ENCODE assay signal across 28 cellular contexts in genomic region chr10:125626671-125627070, GRCh38. TPM values are rescaled to one million over a fixed set of nuclear protein-coding genes. Genes with fewer than 3 reads are reported as not detected.
"Had no signal": no experiment of that assay in that cellular context is flagged by ENCODE, and none has a peak within 500 bp of the region (broad histone marks: within the 10 kb centered on the region; RNA-seq: fewer than 3 reads in every experiment).

No MANE protein-coding gene starts in this region.

- H3K27me3 Mint-ChIP-seq: activated CD8-positive, alpha-beta memory T cell treated with anti-CD3 and anti-CD28 coated beads, Interleukin-2, amount 10 ng/mL, durations not matched to agents 7 days and 5 days had no signal

- H3K4me1 Mint-ChIP-seq: activated CD8-positive, alpha-beta memory T cell treated with anti-CD3 and anti-CD28 coated beads, Interleukin-2, amount 10 ng/mL, durations not matched to agents 7 days and 5 days; activated naive CD8-positive, alpha-beta T cell treated with anti-CD3 and anti-CD28 coated beads, Interleukin-2, amount 50 U/mL, for 24 hours; T-cell had no signal

- H3K36me3 Mint-ChIP-seq: activated CD8-positive, alpha-beta memory T cell treated with anti-CD3 and anti-CD28 coated beads, Interleukin-2, amount 10 ng/mL, durations not matched to agents 7 days and 5 days; activated naive CD4-positive, alpha-beta T cell treated with anti-CD3 and anti-CD28 coated beads, Interleukin-2, amount 50 U/mL, for 72 hours; T-cell had no signal

- DNase-seq: activated CD4-positive, alpha-beta T cell treated with anti-CD3 and anti-CD28 coated beads for 48 hours; activated CD4-positive, alpha-beta T cell treated with anti-CD3 and anti-CD28 coated beads, Interleukin-2, amount 50 U/mL, for 4 hours; activated CD4-positive, CD25-positive, alpha-beta regulatory T cell treated with anti-CD3 and anti-CD28 coated beads, Interleukin-2, amount 50 U/mL, for 72 hours; activated CD8-positive, alpha-beta memory T cell treated with anti-CD3 and anti-CD28 coated beads, Interleukin-2, amount 10 ng/mL, durations not matched to agents 7 days and 5 days; activated CD8-positive, alpha-beta T cell treated with anti-CD3 and anti-CD28 coated beads, Interleukin-2, amount 10 ng/mL, durations not matched to agents 7 days and 5 days; activated effector memory CD4-positive, alpha-beta T cell treated with Interleukin-2 at 50 U/mL for 16 hours; activated naive CD4-positive, alpha-beta T cell treated with Interleukin-2 at 50 U/mL for 16 hours; activated naive CD8-positive, alpha-beta T cell treated with anti-CD3 and anti-CD28 coated beads, Interleukin-2, amount 50 U/mL, for 24 hours; activated T-cell treated with anti-CD3 and anti-CD28 coated beads, Interleukin-2, amount 50 U/mL, for 24 hours; amniotic stem cell; body of pancreas; central memory CD4-positive, alpha-beta T cell; NCI-H1417; NCI-H1694; NCI-H446; NCI-H524 treated with DMSO at 0.1 percent for 48 hours; NCI-H748 treated with DMSO at 0.1 percent for 48 hours; SIG-M5; T-cell; T-helper 2 cell; WERI-Rb-1 had no signal

- H3K9me3 Mint-ChIP-seq: activated naive CD8-positive, alpha-beta T cell treated with anti-CD3 and anti-CD28 coated beads, Interleukin-2, amount 50 U/mL, for 24 hours; activated T-cell treated with anti-CD3 and anti-CD28 coated beads, Interleukin-2, amount 50 U/mL, for 24 hours; activated T-helper 1 cell treated with anti-CD3 and anti-CD28 coated beads, Interleukin-12 subunit alpha, Interleukin-12 subunit beta, Interleukin-2, Interleukin-4 antibody, amounts not matched to agents 30 ng/mL and 10 ng/mL and 1 ng/mL, durations not matched to agents 14 hours and 24 hours and 36 hours; T-cell had no signal

- ATAC-seq: activated CD8-positive, alpha-beta memory T cell treated with anti-CD3 and anti-CD28 coated beads, Interleukin-2, amount 10 ng/mL, durations not matched to agents 7 days and 5 days; activated CD8-positive, alpha-beta T cell treated with anti-CD3 and anti-CD28 coated beads, Interleukin-2, amount 10 ng/mL, durations not matched to agents 7 days and 5 days; activated naive CD4-positive, alpha-beta T cell treated with anti-CD3 and anti-CD28 coated beads, Interleukin-2, amount 50 U/mL, for 72 hours; activated naive CD8-positive, alpha-beta T cell treated with anti-CD3 and anti-CD28 coated beads, Interleukin-2, amount 50 U/mL, for 24 hours; body of pancreas; T-cell had no signal

- H3K4me3 Mint-ChIP-seq: activated CD8-positive, alpha-beta memory T cell treated with anti-CD3 and anti-CD28 coated beads, Interleukin-2, amount 10 ng/mL, durations not matched to agents 7 days and 5 days; activated CD8-positive, alpha-beta T cell treated with anti-CD3 and anti-CD28 coated beads, Interleukin-2, amount 10 ng/mL, durations not matched to agents 7 days and 5 days; activated naive CD8-positive, alpha-beta T cell treated with anti-CD3 and anti-CD28 coated beads, Interleukin-2, amount 50 U/mL, for 24 hours; activated T-cell treated with anti-CD3 and anti-CD28 coated beads, Interleukin-2, amount 50 U/mL, for 24 hours; activated T-helper 1 cell treated with anti-CD3 and anti-CD28 coated beads, Interleukin-12 subunit alpha, Interleukin-12 subunit beta, Interleukin-2, Interleukin-4 antibody, amounts not matched to agents 30 ng/mL and 10 ng/mL and 1 ng/mL, durations not matched to agents 14 hours and 24 hours and 36 hours; T-cell had no signal

- H3K27ac Mint-ChIP-seq: activated CD8-positive, alpha-beta memory T cell treated with anti-CD3 and anti-CD28 coated beads, Interleukin-2, amount 10 ng/mL, durations not matched to agents 7 days and 5 days; activated CD8-positive, alpha-beta T cell treated with anti-CD3 and anti-CD28 coated beads, Interleukin-2, amount 10 ng/mL, durations not matched to agents 7 days and 5 days; activated naive CD4-positive, alpha-beta T cell treated with anti-CD3 and anti-CD28 coated beads, Interleukin-2, amount 50 U/mL, for 72 hours; activated naive CD8-positive, alpha-beta T cell treated with anti-CD3 and anti-CD28 coated beads, Interleukin-2, amount 50 U/mL, for 24 hours; activated T-cell treated with anti-CD3 and anti-CD28 coated beads, Interleukin-2, amount 50 U/mL, for 24 hours; activated T-helper 1 cell treated with anti-CD3 and anti-CD28 coated beads, Interleukin-12 subunit alpha, Interleukin-12 subunit beta, Interleukin-2, Interleukin-4 antibody, amounts not matched to agents 30 ng/mL and 10 ng/mL and 1 ng/mL, durations not matched to agents 14 hours and 24 hours and 36 hours; T-cell had no signal

RNA-seq across cellular contexts. Expression of gene TEX36, which starts 56.3 kb away (rescaled TPM):
- total RNA-seq: activated CD8-positive, alpha-beta memory T cell treated with anti-CD3 and anti-CD28 coated beads, Interleukin-2, amount 10 ng/mL, durations not matched to agents 7 days and 5 days; activated CD8-positive, alpha-beta T cell treated with anti-CD3 and anti-CD28 coated beads, Interleukin-2, amount 10 ng/mL, durations not matched to agents 7 days and 5 days; activated naive CD4-positive, alpha-beta T cell treated with anti-CD3 and anti-CD28 coated beads, Interleukin-2, amount 50 U/mL, for 72 hours; activated T-helper 1 cell treated with anti-CD3 and anti-CD28 coated beads, Interleukin-12 subunit alpha, Interleukin-12 subunit beta, Interleukin-2, Interleukin-4 antibody, amounts not matched to agents 30 ng/mL and 10 ng/mL and 1 ng/mL, durations not matched to agents 14 hours and 24 hours and 36 hours; ascending aorta; body of pancreas; bronchial epithelial cell; MCF 10A; OCI-LY7; RPMI7951; T-cell had no signal
